In genomic region chr2:235050992-235051351, GRCh38 we compare ENCODE assay signal across 7 cellular contexts.
DNase-seq lines count a peak whose midpoint lies in the region; ATAC-seq and TF ChIP-seq lines count a peak whose summit lies in the region.

No MANE protein-coding gene starts in this region.

- peaks cover 4 to 52% of the 10 kb centered on the region in 2 experiments; a peak in 2 of 3 replicates for H3K36me3 ChIP-seq in HEK293 (ENCODE audit: control insufficient read depth in 2 of 2, insufficient read depth in 1 of 2, low read length in 2 of 2)

- H3K4me1 Mint-ChIP-seq in stimulated activated naive B cell treated with anti-CD40 and anti-IgM and Interleukin-4, amounts not matched to agents 10 μg/mL and 1 μg/mL and 100 μg/mL, for 72 hours: peaks cover 39 to 75% of the 10 kb centered on the region in 2 donors

- POLR2A ChIA-PET in HEK293 (lab: Yijun Ruan, JAX): interaction anchor here (0.6 to 1.7 kb wide), 2 partner anchors 12 to 170 kb away, joined by 4 to 7 read pairs; no protein-coding TSS in a partner anchor

- H3K9me3 ChIP-seq in HEK293 (ENCODE audit: control insufficient read depth, insufficient read depth, low read depth, low read length): no peaks in the 10 kb centered on the region

- H3K27me3 Mint-ChIP-seq in stimulated activated naive B cell treated with anti-CD40 and anti-IgM and Interleukin-4, amounts not matched to agents 10 μg/mL and 1 μg/mL and 100 μg/mL, for 72 hours: peaks cover 0 to 4% of the 10 kb centered on the region in 2 donors

- peak; percentile 65 to 69 for ATAC-seq in stimulated activated naive B cell treated with anti-CD40 and anti-IgM and Interleukin-4, amounts not matched to agents 10 μg/mL and 1 μg/mL and 100 μg/mL, for 72 hours (replicated peaks)
- ATAC-seq in GM19035 (IDR thresholded peaks at IDR 0.05; ENCODE audit: unreplicated experiment) (no peak), HG03159 (IDR thresholded peaks at IDR 0.05; ENCODE audit: unreplicated experiment) (no peak)

- DNase-seq in NCI-H524 (lab: John Stamatoyannopoulos, UW): peak; percentile 71 to 82
- peak; percentile 84 for DNase-seq in cerebellar cortex (ENCODE audit: low spot score)
- peak; percentile 60 for DNase-seq in kidney glomerular epithelial cell (lab: John Stamatoyannopoulos, UW)
- no peak for DNase-seq in stimulated activated naive B cell treated with anti-CD40 and anti-IgM and Interleukin-4, amounts not matched to agents 10 μg/mL and 1 μg/mL and 100 μg/mL, for 72 hours

- CTCF ChIA-PET in HEK293 (lab: Yijun Ruan, JAX): interaction anchor here (0.5 to 1.4 kb wide), 8 partner anchors 16 to 707 kb away, joined by 3 to 4 read pairs (median 3); no protein-coding TSS in a partner anchor

- no peaks in the 10 kb centered on the region for H3K9me3 Mint-ChIP-seq in stimulated activated naive B cell treated with anti-CD40 and anti-IgM and Interleukin-4, amounts not matched to agents 10 μg/mL and 1 μg/mL and 100 μg/mL, for 72 hours

- peaks cover 24 to 35% of the 10 kb centered on the region in 2 donors for H3K36me3 Mint-ChIP-seq in stimulated activated naive B cell treated with anti-CD40 and anti-IgM and Interleukin-4, amounts not matched to agents 10 μg/mL and 1 μg/mL and 100 μg/mL, for 72 hours

- peak overlapping the region; percentile 71 for H3K27ac ChIP-seq in HEK293 (ENCODE audit: extremely low read depth, low read depth, low read length)

- no peak overlapping the region for H3K4me3 ChIP-seq in HEK293 (ENCODE audit: low read depth, low read length)

- no peak overlapping the region for H3K4me3 Mint-ChIP-seq in stimulated activated naive B cell treated with anti-CD40 and anti-IgM and Interleukin-4, amounts not matched to agents 10 μg/mL and 1 μg/mL and 100 μg/mL, for 72 hours

- H3K27ac Mint-ChIP-seq in stimulated activated naive B cell treated with anti-CD40 and anti-IgM and Interleukin-4, amounts not matched to agents 10 μg/mL and 1 μg/mL and 100 μg/mL, for 72 hours: no peak overlapping the region

- peak; percentile 70 for TF ChIP-seq CTCF in HEK293 (tag by site-specific recombination; IDR thresholded peaks at IDR 0.05)

- peaks cover 11% of the 10 kb centered on the region for H3K4me1 ChIP-seq in HEK293 (ENCODE audit: control insufficient read depth, insufficient read depth, low read length)

TF ChIP-seq in HEK293, 187 proteins besides CTCF, POLR2A, EP300 and RAD21 (continues in another document):
- TF ChIP-seq ZEB2 (tag by site-specific recombination; IDR thresholded peaks at IDR 0.05) (peak; percentile 88), ZNF398 (tag by site-specific recombination; IDR thresholded peaks at IDR 0.05) (no peak), TSHZ1 (tag by site-specific recombination; IDR thresholded peaks at IDR 0.05; ENCODE audit: borderline replicate concordance) (peak; percentile 70; the same call in 1 of the 2 replicates), ZNF394 (tag by site-specific recombination; IDR thresholded peaks at IDR 0.05; ENCODE audit: borderline replicate concordance) (peak; percentile 55; the same call in 1 of the 2 replicates), ZBTB8A (tag by site-specific recombination; IDR thresholded peaks at IDR 0.05) (peak; percentile 73), ZNF266 (tag by site-specific recombination; IDR thresholded peaks at IDR 0.05; ENCODE audit: low read depth) (no peak), YY1 (tag by site-specific recombination; IDR thresholded peaks at IDR 0.05) (0 out of 2 replicates have a peak, but pooled peaks have one; percentile 26), ZXDB (tag by site-specific recombination; IDR thresholded peaks at IDR 0.05) (peak; percentile 62; the same call in 1 of the 2 replicates), ZBTB44 (tag by site-specific recombination; IDR thresholded peaks at IDR 0.05) (peak; percentile 75; the same call in 1 of the 2 replicates), IKZF3 (tag by site-specific recombination; IDR thresholded peaks at IDR 0.05) (peak; percentile 75), ZNF391 (tag by site-specific recombination; IDR thresholded peaks at IDR 0.05; ENCODE audit: borderline replicate concordance, low read depth) (peak; percentile 75; the same call in 1 of the 2 replicates), REST (tag by site-specific recombination; IDR thresholded peaks at IDR 0.05) (no peak), ZNF169 (tag by site-specific recombination; IDR thresholded peaks at IDR 0.05) (no peak), ZNF561 (tag by site-specific recombination; IDR thresholded peaks at IDR 0.05; ENCODE audit: borderline replicate concordance) (peak; percentile 73), FEZF1 (tag by site-specific recombination; IDR thresholded peaks at IDR 0.05) (peak; percentile 46), OSR2 (tag by site-specific recombination; IDR thresholded peaks at IDR 0.05) (peak; percentile 75), ZNF514 (tag by site-specific recombination; IDR thresholded peaks at IDR 0.05) (no peak)

Comparison
In these comparisons a context has a peak if more than half of its experiments do, and no peak if none do; other contexts are left out.
1. ATAC-seq: peak in stimulated activated naive B cell treated with anti-CD40 and anti-IgM and Interleukin-4, amounts not matched to agents 10 μg/mL and 1 μg/mL and 100 μg/mL, for 72 hours (2 of 2); none in GM19035 (single experiment) and HG03159 (single experiment).